ENCODE assay signal across 11 cellular contexts in genomic region chr19:7242601-7243258, GRCh38. TPM values are rescaled to one million over a fixed set of nuclear protein-coding genes. Genes with fewer than 3 reads are reported as not detected.
DNase-seq lines count a peak whose midpoint lies in the region; ATAC-seq and TF ChIP-seq lines count a peak whose summit lies in the region.
"Had no signal": no experiment of that assay in that cellular context is flagged by ENCODE, and none has a peak within 500 bp of the region (broad histone marks: within the 10 kb centered on the region; RNA-seq: fewer than 3 reads in every experiment).

No MANE protein-coding gene starts in this region.

- TF ChIP-seq POLR2A in stomach (IDR thresholded peaks at IDR 0.05), result no peak

- CTCF ChIA-PET in OCI-LY7 (lab: Charles Lee; ENCODE audit: unreplicated experiment), result interaction anchor here (0.6 kb wide), 1 partner anchor 677 kb away, joined by 5 read pairs; no protein-coding TSS in a partner anchor

- H3K27me3 ChIP-seq in stomach, result no peaks in the 10 kb centered on the region

- H3K4me3 ChIP-seq in OCI-LY7 (ENCODE audit: low read depth, low read length, poor library complexity, severe bottlenecking), result peak overlapping the region; percentile 60
- H3K4me3 ChIP-seq in stomach, result no peak overlapping the region

- no peaks in the 10 kb centered on the region for H3K27me3 Mint-ChIP-seq in activated naive CD8-positive, alpha-beta T cell treated with anti-CD3 and anti-CD28 coated beads, Interleukin-2, amount 50 U/mL, for 24 hours

- no peaks in the 10 kb centered on the region for H3K4me1 Mint-ChIP-seq in activated naive CD8-positive, alpha-beta T cell treated with anti-CD3 and anti-CD28 coated beads, Interleukin-2, amount 50 U/mL, for 24 hours

- no peak overlapping the region for H3K4me3 Mint-ChIP-seq in activated naive CD8-positive, alpha-beta T cell treated with anti-CD3 and anti-CD28 coated beads, Interleukin-2, amount 50 U/mL, for 24 hours

- H3K27ac ChIP-seq in OCI-LY7 (ENCODE audit: low read depth, low read length, poor library complexity, severe bottlenecking) (peak overlapping the region; percentile 83), stomach (peak overlapping the region in 3 of 5 donors; percentile 48 to 64 (median 64))

- no TSS peak for BruUV-seq in OCI-LY7 (replicated peaks; lab: Mats Ljungman, UMichigan)

- H3K9me3 ChIP-seq in OCI-LY7 (ENCODE audit: low read length), result peaks cover 9% of the 10 kb centered on the region; the same call in 1 of the 2 replicates
- H3K9me3 ChIP-seq in stomach, result peaks cover 0 to 8% (median 0%) of the 10 kb centered on the region in 4 donors

- ATAC-seq in activated naive CD8-positive, alpha-beta T cell treated with anti-CD3 and anti-CD28 coated beads, Interleukin-2, amount 50 U/mL, for 24 hours, result no peak
- ATAC-seq in GM19397 (IDR thresholded peaks at IDR 0.05; ENCODE audit: unreplicated experiment), result no peak
- ATAC-seq in GM21825 (IDR thresholded peaks at IDR 0.05; ENCODE audit: unreplicated experiment), result no peak

- DNase-seq in GM13976 (ENCODE audit: low spot score) (peak; percentile 65), OCI-LY7 (ENCODE audit: low spot score) (peak; percentile 62), fibroblast of the conjunctiva (ENCODE audit: low read depth) (peak; percentile 22), stomach (no peak)
- DNase-seq in activated naive CD8-positive, alpha-beta T cell treated with anti-CD3 and anti-CD28 coated beads, Interleukin-2, amount 50 U/mL, for 24 hours, result no peak
- no peak for DNase-seq in activated CD8-positive, alpha-beta memory T cell treated with anti-CD3 and anti-CD28 coated beads, Interleukin-2, amount 50 U/mL, for 48 hours
- DNase-seq: activated T-cell treated with anti-CD3 and anti-CD28 coated beads for 4 hours, islet precursor cell, NCI-H226 had no signal

- H3K4me1 ChIP-seq in OCI-LY7 (ENCODE audit: insufficient read depth, low read length, poor library complexity, severe bottlenecking), result peaks cover 58% of the 10 kb centered on the region
- peaks cover 0 to 23% (median 7%) of the 10 kb centered on the region in 4 donors for H3K4me1 ChIP-seq in stomach

- TF ChIP-seq CTCF in GM13976 (IDR thresholded peaks at IDR 0.05; ENCODE audit: borderline replicate concordance, control extremely low read depth, extremely low read depth, insufficient read depth, missing control alignments), result no peak
- TF ChIP-seq CTCF in OCI-LY7 (conservative IDR thresholded peaks at IDR 0.05; ENCODE audit: low read length), result no peak
- no peak for TF ChIP-seq CTCF in stomach (IDR thresholded peaks at IDR 0.05)

- WGBS in stomach, 5 donors, result 67 to 82% (median 78%) methylated on average over 9 of the region's 9 CpGs

- in situ Hi-C loops in GM13976 (cut with MboI; ENCODE audit: low sequenced_read_pairs, unreplicated experiment), result no loop called here

- no peak for TF ChIP-seq EP300 in stomach (IDR thresholded peaks at IDR 0.05)

- H2AFZ ChIP-seq in OCI-LY7 (ENCODE audit: low read length), result peak overlapping the region; percentile 33; the same call in 1 of the 2 replicates

- H3K4me2 ChIP-seq in OCI-LY7 (ENCODE audit: low read length), result peak overlapping the region; percentile 64

- H3K36me3 Mint-ChIP-seq in activated naive CD8-positive, alpha-beta T cell treated with anti-CD3 and anti-CD28 coated beads, Interleukin-2, amount 50 U/mL, for 24 hours (ENCODE audit: low read depth), result peaks cover 4% of the 10 kb centered on the region

- H4K20me1 ChIP-seq in OCI-LY7 (ENCODE audit: insufficient read depth, low read length), result no peaks in the 10 kb centered on the region

- H3K9me3 Mint-ChIP-seq in activated naive CD8-positive, alpha-beta T cell treated with anti-CD3 and anti-CD28 coated beads, Interleukin-2, amount 50 U/mL, for 24 hours, result peaks cover 11% of the 10 kb centered on the region

- H3K36me3 ChIP-seq in OCI-LY7 (ENCODE audit: insufficient read depth, low read length), result peaks cover 13% of the 10 kb centered on the region
- no peaks in the 10 kb centered on the region for H3K36me3 ChIP-seq in stomach

- H3K79me2 ChIP-seq in OCI-LY7 (ENCODE audit: insufficient read depth, low read depth, low read length), result peaks cover 88% of the 10 kb centered on the region

- no peak overlapping the region for H3K27ac Mint-ChIP-seq in activated naive CD8-positive, alpha-beta T cell treated with anti-CD3 and anti-CD28 coated beads, Interleukin-2, amount 50 U/mL, for 24 hours

- POLR2A ChIA-PET in OCI-LY7 (lab: Charles Lee), result interaction anchor here (0.6 to 1.0 kb wide), 4 partner anchors 35 to 1194 kb away, joined by 3 to 6 read pairs (median 4); partner anchors contain the start of gene INSR

- H3K9me2 ChIP-seq in OCI-LY7 (ENCODE audit: insufficient read depth, low read length), result no peaks in the 10 kb centered on the region

- intact Hi-C loops in OCI-LY7 (cut with micrococcal nuclease; ENCODE audit: unreplicated experiment) (no loop called here), stomach (cut with DNase I; ENCODE audit: low total_unique reads) (no loop called here)

RNA-seq across cellular contexts. Expression of gene INSR, which starts 51.5 kb away (rescaled TPM):
- 57.7 and 90.3 TPM in 2 replicates for total RNA-seq in OCI-LY7 (2014; rRNA removed; shearing (Covaris generic))
- total RNA-seq in OCI-LY7 (2022), result 74.0 and 83.0 TPM in 2 replicates
- total RNA-seq in stomach, result 100 to 1,000 TPM in 2 of 5 donors, 10 to 100 TPM in 3; 50.4 to 513 (median 90.4) TPM
- polyA plus RNA-seq in stomach, result 1 to 10 TPM; 4.4 to 7.8 (median 6.1) TPM

Comparison
In these comparisons a context has a peak if more than half of its experiments do, and no peak if none do; other contexts are left out.
1. DNase-seq: peak in GM13976 (single experiment), OCI-LY7 (single experiment) and fibroblast of the conjunctiva (single experiment); none in stomach (single experiment), activated naive CD8-positive, alpha-beta T cell treated with anti-CD3 and anti-CD28 coated beads, Interleukin-2, amount 50 U/mL, for 24 hours (single experiment) and activated CD8-positive, alpha-beta memory T cell treated with anti-CD3 and anti-CD28 coated beads, Interleukin-2, amount 50 U/mL, for 48 hours (single experiment).